12 cellular contexts compared by ENCODE assay signal in genomic region chr14:59022144-59022543, GRCh38.
DNase-seq lines count a peak whose midpoint lies in the region; ATAC-seq and TF ChIP-seq lines count a peak whose summit lies in the region.
"Had no signal": no experiment of that assay in that cellular context is flagged by ENCODE, and none has a peak within 500 bp of the region (broad histone marks: within the 10 kb centered on the region; RNA-seq: fewer than 3 reads in every experiment).

No MANE protein-coding gene starts in this region.

- peak; percentile 26 for DNase-seq in NCI-H748 (lab: John Stamatoyannopoulos, UW; ENCODE audit: unreplicated experiment)
- no peak for DNase-seq in NCI-H748 treated with DMSO at 0.1 percent for 48 hours (lab: John Stamatoyannopoulos, UW)
- DNase-seq in Kasumi-1 (lab: John Stamatoyannopoulos, UW), result peak; percentile 17 to 57
- DNase-seq in WTC11 (ENCODE audit: low spot score), result no peak
- DNase-seq in stimulated activated CD4-positive, alpha-beta T cell treated with anti-CD3 and anti-CD28 coated beads, Interleukin-4, amount 100 ng/mL, for 1 hour, result no peak
- DNase-seq in stimulated activated naive CD8-positive, alpha-beta T cell treated with anti-CD3 and anti-CD28 coated beads, Interleukin-15, amount 100 ng/mL, for 72 hours, result no peak
- DNase-seq: GOT3, head of caudate nucleus, T-helper 2 cell had no signal

- no peak overlapping the region for H3K4me3 ChIP-seq in parathyroid adenoma (ENCODE audit: low read depth, low read length)
- H3K4me3 ChIP-seq: K562 had no signal

- POLR2A ChIA-PET in WTC11 (lab: Charles Lee), result no interaction called here

- no peaks in the 10 kb centered on the region for H3K36me3 ChIP-seq in parathyroid adenoma (ENCODE audit: control insufficient read depth, insufficient read depth, low read length)

- H3K27ac ChIP-seq in parathyroid adenoma, result no peak overlapping the region

- no peak overlapping the region for H2AFZ ChIP-seq in parathyroid adenoma

- no peak overlapping the region for H3K4me2 ChIP-seq in parathyroid adenoma (ENCODE audit: low read length)

- no peaks in the 10 kb centered on the region for H3K27me3 ChIP-seq in parathyroid adenoma (ENCODE audit: control insufficient read depth, insufficient read depth, low read length)

- H3K4me1 Mint-ChIP-seq in WTC11, result no peaks in the 10 kb centered on the region
- no peaks in the 10 kb centered on the region for H3K4me1 Mint-ChIP-seq in stimulated activated naive CD8-positive, alpha-beta T cell treated with anti-CD3 and anti-CD28 coated beads, Interleukin-15, amount 100 ng/mL, for 72 hours

- TF ChIP-seq CTCF in WTC11 (IDR thresholded peaks at IDR 0.05) (no peak), parathyroid adenoma (IDR thresholded peaks at IDR 0.05) (peak; percentile 12)

- no peaks in the 10 kb centered on the region for H3K79me2 ChIP-seq in parathyroid adenoma

- H3K4me1 ChIP-seq in parathyroid adenoma, result peaks cover 6% of the 10 kb centered on the region

- no peaks in the 10 kb centered on the region for H3K9me3 ChIP-seq in parathyroid adenoma (ENCODE audit: control insufficient read depth, low read length)

- H3K9me3 Mint-ChIP-seq in WTC11, result peaks cover 8% of the 10 kb centered on the region
- H3K9me3 Mint-ChIP-seq in stimulated activated naive CD8-positive, alpha-beta T cell treated with anti-CD3 and anti-CD28 coated beads, Interleukin-15, amount 100 ng/mL, for 72 hours, result no peaks in the 10 kb centered on the region

- CTCF ChIA-PET in WTC11 (lab: Charles Lee), result interaction anchor here (0.8 to 1.4 kb wide), 3 partner anchors 33 to 521 kb away, joined by 4 to 7 read pairs (median 6); no protein-coding TSS in a partner anchor

- no peak overlapping the region for H3K4me3 Mint-ChIP-seq in WTC11
- H3K4me3 Mint-ChIP-seq in stimulated activated naive CD8-positive, alpha-beta T cell treated with anti-CD3 and anti-CD28 coated beads, Interleukin-15, amount 100 ng/mL, for 72 hours, result no peak overlapping the region

- no peaks in the 10 kb centered on the region for H3K27me3 Mint-ChIP-seq in WTC11 (ENCODE audit: low read depth)
- H3K27me3 Mint-ChIP-seq in stimulated activated naive CD8-positive, alpha-beta T cell treated with anti-CD3 and anti-CD28 coated beads, Interleukin-15, amount 100 ng/mL, for 72 hours, result no peaks in the 10 kb centered on the region

- ATAC-seq in WTC11, result peak; percentile 48
- ATAC-seq in stimulated activated naive CD8-positive, alpha-beta T cell treated with anti-CD3 and anti-CD28 coated beads, Interleukin-15, amount 100 ng/mL, for 72 hours, result no peak
- no peak for ATAC-seq in GM21526 (IDR thresholded peaks at IDR 0.05; ENCODE audit: low FRiP score, unreplicated experiment)
- ATAC-seq: K562 had no signal

- no peak overlapping the region for H3K9ac ChIP-seq in parathyroid adenoma

- H3K27ac Mint-ChIP-seq in WTC11, result no peak overlapping the region
- H3K27ac Mint-ChIP-seq in stimulated activated naive CD8-positive, alpha-beta T cell treated with anti-CD3 and anti-CD28 coated beads, Interleukin-15, amount 100 ng/mL, for 72 hours, result no peak overlapping the region

- H3K36me3 Mint-ChIP-seq in WTC11, result no peaks in the 10 kb centered on the region

TF ChIP-seq in WTC11, 78 proteins besides CTCF, POLR2A, EP300 and RAD21:
- no peak for TF ChIP-seq IRF1 (CRISPR knock-in tag; IDR thresholded peaks at IDR 0.05)
- TF ChIP-seq NR3C1 (CRISPR knock-in tag; conservative IDR thresholded peaks at IDR 0.05; ENCODE audit: low read depth), result no peak
- no peak for TF ChIP-seq PRDM15 (CRISPR knock-in tag; IDR thresholded peaks at IDR 0.05)
- TF ChIP-seq E2F1 (CRISPR knock-in tag; IDR thresholded peaks at IDR 0.05), result no peak
- TF ChIP-seq NR2C2 (CRISPR knock-in tag; IDR thresholded peaks at IDR 0.05), result no peak
- no peak for TF ChIP-seq MAX (CRISPR knock-in tag; IDR thresholded peaks at IDR 0.05)
- no peak for TF ChIP-seq JAZF1 (CRISPR knock-in tag; IDR thresholded peaks at IDR 0.05)

Comparison
In these comparisons a context has a peak if more than half of its experiments do, and no peak if none do; other contexts are left out.
1. DNase-seq: peak in NCI-H748 (single experiment) and Kasumi-1 (2 of 2); none in NCI-H748 treated with DMSO at 0.1 percent for 48 hours (single experiment), WTC11 (single experiment), stimulated activated CD4-positive, alpha-beta T cell treated with anti-CD3 and anti-CD28 coated beads, Interleukin-4, amount 100 ng/mL, for 1 hour (single experiment) and stimulated activated naive CD8-positive, alpha-beta T cell treated with anti-CD3 and anti-CD28 coated beads, Interleukin-15, amount 100 ng/mL, for 72 hours (0 of 2).